In the genomic region with DNA sequence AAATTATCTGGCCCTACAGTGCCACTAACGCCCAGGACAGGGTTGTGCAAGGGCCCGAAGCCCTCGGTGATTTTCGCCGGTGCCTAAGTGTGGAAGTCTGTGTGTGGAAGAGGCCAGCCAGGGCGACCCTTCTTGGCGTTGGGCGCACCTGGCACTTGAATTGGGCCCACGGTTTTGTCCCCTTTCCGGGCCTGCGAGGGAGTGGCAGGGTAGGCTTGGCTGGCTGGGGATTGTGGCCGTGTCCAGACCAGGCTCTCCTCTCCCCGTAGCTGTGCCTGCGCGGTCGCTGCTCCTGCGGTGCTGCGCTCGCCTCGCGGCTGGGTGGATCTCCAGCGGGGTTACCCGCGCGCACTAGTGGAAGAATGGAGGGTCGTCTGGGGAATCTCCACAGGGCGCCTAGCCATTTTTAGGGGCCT, we compare ENCODE assay signal across 11 cellular contexts. TPM values are rescaled to one million over a fixed set of nuclear protein-coding genes. Genes with fewer than 3 reads are reported as not detected.
DNase-seq lines count a peak whose midpoint lies in the region; ATAC-seq, FAIRE-seq and TF ChIP-seq lines count a peak whose summit lies in the region.
"Had no signal": no experiment of that assay in that cellular context is flagged by ENCODE, and none has a peak within 500 bp of the region (broad histone marks: within the 10 kb centered on the region; RNA-seq: fewer than 3 reads in every experiment).

No MANE protein-coding gene starts in this region.

- WGBS in small intestine, 3 donors = 3 to 7% (median 3%) methylated on average over 27 of the region's 27 CpGs

- H3K4me1 Mint-ChIP-seq in WTC11 (peaks cover 26% of the 10 kb centered on the region), mesothelial cell of epicardium (peaks cover 9% of the 10 kb centered on the region)
- H3K4me1 Mint-ChIP-seq in stimulated activated naive B cell treated with anti-CD40 and anti-IgM and Interleukin-4, amounts not matched to agents 10 μg/mL and 1 μg/mL and 100 μg/mL, for 72 hours = peaks cover 4 to 7% of the 10 kb centered on the region in 2 donors

- CTCF ChIA-PET in WTC11 (lab: Charles Lee) = interaction anchor here (0.9 kb wide), 1 partner anchor 30 kb away, joined by 3 read pairs; no protein-coding TSS in a partner anchor

- POLR2A ChIA-PET in WTC11 (lab: Charles Lee) = no interaction called here

- DNase-seq in WTC11 (ENCODE audit: low spot score) = no peak
- peak; percentile 37 to 46 for DNase-seq in erythroblast (lab: John Stamatoyannopoulos, UW)
- DNase-seq in mesothelial cell of epicardium (ENCODE audit: low spot score in 2 of 2, unreplicated experiment in 2 of 2) = no peak
- no peak for DNase-seq in stimulated activated naive B cell treated with anti-CD40 and anti-IgM and Interleukin-4, amounts not matched to agents 10 μg/mL and 1 μg/mL and 100 μg/mL, for 72 hours
- no peak for DNase-seq in effector CD8-positive, alpha-beta T cell (lab: John Stamatoyannopoulos, UW)
- DNase-seq in small intestine = no peak
- DNase-seq in mucosa of gallbladder (ENCODE audit: low spot score) = no peak
- DNase-seq: anterior cingulate cortex, NCI-H446 had no signal

- peaks cover 97% of the 10 kb centered on the region for H3K27me3 Mint-ChIP-seq in WTC11 (ENCODE audit: low read depth)
- peaks cover 99% of the 10 kb centered on the region for H3K27me3 Mint-ChIP-seq in mesothelial cell of epicardium (ENCODE audit: low read depth)
- peaks cover 66 to 78% of the 10 kb centered on the region in 2 donors for H3K27me3 Mint-ChIP-seq in stimulated activated naive B cell treated with anti-CD40 and anti-IgM and Interleukin-4, amounts not matched to agents 10 μg/mL and 1 μg/mL and 100 μg/mL, for 72 hours

- no peak for TF ChIP-seq CTCF in WTC11 (IDR thresholded peaks at IDR 0.05)
- no peak for TF ChIP-seq CTCF in mesothelial cell of epicardium (IDR thresholded peaks at IDR 0.05; ENCODE audit: unreplicated experiment)

- no peaks in the 10 kb centered on the region for H3K9me3 ChIP-seq in small intestine (ENCODE audit: control insufficient read depth, low read depth)

- no peaks in the 10 kb centered on the region for H3K9me3 Mint-ChIP-seq in WTC11
- H3K9me3 Mint-ChIP-seq in mesothelial cell of epicardium = no peaks in the 10 kb centered on the region
- no peaks in the 10 kb centered on the region for H3K9me3 Mint-ChIP-seq in stimulated activated naive B cell treated with anti-CD40 and anti-IgM and Interleukin-4, amounts not matched to agents 10 μg/mL and 1 μg/mL and 100 μg/mL, for 72 hours

- FAIRE-seq in small intestine (lab: Jason Lieb, UNC) = no peak

- TF ChIP-seq POLR2A in erythroblast (IDR thresholded peaks at IDR 0.05; ENCODE audit: low read length) = no peak

- no peaks in the 10 kb centered on the region for H3K36me3 ChIP-seq in small intestine (ENCODE audit: control insufficient read depth in 2 of 2, insufficient read depth in 2 of 2, low read length in 2 of 2)

- H3K4me3 Mint-ChIP-seq in WTC11 (peak overlapping the region; percentile 54), mesothelial cell of epicardium (peak overlapping the region; percentile 45)
- peak overlapping the region; percentile 20 to 39 for H3K4me3 Mint-ChIP-seq in stimulated activated naive B cell treated with anti-CD40 and anti-IgM and Interleukin-4, amounts not matched to agents 10 μg/mL and 1 μg/mL and 100 μg/mL, for 72 hours

- peaks cover 19 to 61% of the 10 kb centered on the region in 2 donors for H3K27me3 ChIP-seq in small intestine (ENCODE audit: control insufficient read depth in 2 of 2, insufficient read depth in 2 of 2, low read length in 2 of 2)

- ATAC-seq in WTC11 (no peak; the same call in 1 of the 2 replicates), HG03139 (IDR thresholded peaks at IDR 0.05; ENCODE audit: unreplicated experiment) (no peak)
- no peak for ATAC-seq in stimulated activated naive B cell treated with anti-CD40 and anti-IgM and Interleukin-4, amounts not matched to agents 10 μg/mL and 1 μg/mL and 100 μg/mL, for 72 hours (replicated peaks)

- H3K27ac Mint-ChIP-seq in WTC11 (no peak overlapping the region), mesothelial cell of epicardium (no peak overlapping the region)
- peak overlapping the region; percentile 86 for H3K27ac Mint-ChIP-seq in stimulated activated naive B cell treated with anti-CD40 and anti-IgM and Interleukin-4, amounts not matched to agents 10 μg/mL and 1 μg/mL and 100 μg/mL, for 72 hours

- H3K4me3 ChIP-seq in small intestine (ENCODE audit: low read depth in 1 of 2, low read length in 2 of 2) = peak overlapping the region in 1 of 2 donors; percentile 18

- H3K36me3 Mint-ChIP-seq in WTC11 = no peaks in the 10 kb centered on the region
- no peaks in the 10 kb centered on the region for H3K36me3 Mint-ChIP-seq in mesothelial cell of epicardium
- no peaks in the 10 kb centered on the region for H3K36me3 Mint-ChIP-seq in stimulated activated naive B cell treated with anti-CD40 and anti-IgM and Interleukin-4, amounts not matched to agents 10 μg/mL and 1 μg/mL and 100 μg/mL, for 72 hours

- no peaks in the 10 kb centered on the region for H3K4me1 ChIP-seq in small intestine (ENCODE audit: control insufficient read depth in 2 of 2, insufficient read depth in 1 of 2, low read depth in 1 of 2, low read length in 1 of 2)

- H3K27ac ChIP-seq in small intestine (ENCODE audit: low read depth in 1 of 2, low read length in 1 of 2) = no peak overlapping the region

TF ChIP-seq in WTC11, 78 proteins besides CTCF, POLR2A, EP300 and RAD21 (continues in another document):
- no peak for TF ChIP-seq NFATC4 (CRISPR knock-in tag; IDR thresholded peaks at IDR 0.05)
- TF ChIP-seq NR2C2 (CRISPR knock-in tag; IDR thresholded peaks at IDR 0.05) = no peak
- no peak for TF ChIP-seq EMX1 (CRISPR knock-in tag; IDR thresholded peaks at IDR 0.05)
- no peak for TF ChIP-seq ZNF671 (CRISPR knock-in tag; IDR thresholded peaks at IDR 0.05)
- TF ChIP-seq, protein P1, sequence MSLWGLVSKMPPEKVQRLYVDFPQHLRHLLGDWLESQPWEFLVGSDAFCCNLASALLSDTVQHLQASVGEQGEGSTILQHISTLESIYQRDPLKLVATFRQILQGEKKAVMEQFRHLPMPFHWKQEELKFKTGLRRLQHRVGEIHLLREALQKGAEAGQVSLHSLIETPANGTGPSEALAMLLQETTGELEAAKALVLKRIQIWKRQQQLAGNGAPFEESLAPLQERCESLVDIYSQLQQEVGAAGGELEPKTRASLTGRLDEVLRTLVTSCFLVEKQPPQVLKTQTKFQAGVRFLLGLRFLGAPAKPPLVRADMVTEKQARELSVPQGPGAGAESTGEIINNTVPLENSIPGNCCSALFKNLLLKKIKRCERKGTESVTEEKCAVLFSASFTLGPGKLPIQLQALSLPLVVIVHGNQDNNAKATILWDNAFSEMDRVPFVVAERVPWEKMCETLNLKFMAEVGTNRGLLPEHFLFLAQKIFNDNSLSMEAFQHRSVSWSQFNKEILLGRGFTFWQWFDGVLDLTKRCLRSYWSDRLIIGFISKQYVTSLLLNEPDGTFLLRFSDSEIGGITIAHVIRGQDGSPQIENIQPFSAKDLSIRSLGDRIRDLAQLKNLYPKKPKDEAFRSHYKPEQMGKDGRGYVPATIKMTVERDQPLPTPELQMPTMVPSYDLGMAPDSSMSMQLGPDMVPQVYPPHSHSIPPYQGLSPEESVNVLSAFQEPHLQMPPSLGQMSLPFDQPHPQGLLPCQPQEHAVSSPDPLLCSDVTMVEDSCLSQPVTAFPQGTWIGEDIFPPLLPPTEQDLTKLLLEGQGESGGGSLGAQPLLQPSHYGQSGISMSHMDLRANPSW (CRISPR knock-in tag; conservative IDR thresholded peaks at IDR 0.05; ENCODE audit: low read depth) = no peak
- no peak for TF ChIP-seq ZNF423 (CRISPR knock-in tag; IDR thresholded peaks at IDR 0.05)
- TF ChIP-seq SMAD4 (CRISPR knock-in tag; IDR thresholded peaks at IDR 0.05) = no peak
- TF ChIP-seq SOX15 (CRISPR knock-in tag; IDR thresholded peaks at IDR 0.05) = no peak
- no peak for TF ChIP-seq RORB (CRISPR knock-in tag; IDR thresholded peaks at IDR 0.05)
- TF ChIP-seq, protein P2, sequence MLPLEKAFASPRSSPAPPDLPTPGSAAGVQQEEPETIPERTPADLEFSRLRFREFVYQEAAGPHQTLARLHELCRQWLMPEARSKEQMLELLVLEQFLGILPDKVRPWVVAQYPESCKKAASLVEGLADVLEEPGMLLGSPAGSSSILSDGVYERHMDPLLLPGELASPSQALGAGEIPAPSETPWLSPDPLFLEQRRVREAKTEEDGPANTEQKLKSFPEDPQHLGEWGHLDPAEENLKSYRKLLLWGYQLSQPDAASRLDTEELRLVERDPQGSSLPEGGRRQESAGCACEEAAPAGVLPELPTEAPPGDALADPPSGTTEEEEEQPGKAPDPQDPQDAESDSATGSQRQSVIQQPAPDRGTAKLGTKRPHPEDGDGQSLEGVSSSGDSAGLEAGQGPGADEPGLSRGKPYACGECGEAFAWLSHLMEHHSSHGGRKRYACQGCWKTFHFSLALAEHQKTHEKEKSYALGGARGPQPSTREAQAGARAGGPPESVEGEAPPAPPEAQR (CRISPR knock-in tag; IDR thresholded peaks at IDR 0.05) = no peak

RNA-seq across cellular contexts. Expression of gene EVX2, which starts 16.2 kb away (rescaled TPM):
- total RNA-seq in WTC11 (2021) = 0.05 TPM in 1 of 3 replicates, not detected in the others
- 0.07 to 0.09 TPM in 2 of 3 replicates, not detected in the other for total RNA-seq in mesothelial cell of epicardium
- polyA plus RNA-seq in small intestine = not detected
- total RNA-seq in mucosa of gallbladder = not detected
- total RNA-seq: fibroblast of lung had no signal
- polyA plus RNA-seq: fibroblast of lung had no signal

RNA-seq across cellular contexts. Expression of gene HOXD13, which starts 24.9 kb away (rescaled TPM):
- not detected in 3 replicates for total RNA-seq in WTC11 (2021)
- 0.49 to 0.63 TPM (median 0.56 TPM) in 3 replicates for total RNA-seq in mesothelial cell of epicardium
- not detected for polyA plus RNA-seq in small intestine
- total RNA-seq in mucosa of gallbladder = not detected
- total RNA-seq: fibroblast of lung had no signal
- polyA plus RNA-seq: fibroblast of lung had no signal

RNA-seq across cellular contexts. Expression of gene HOXD12, which starts 32.0 kb away (rescaled TPM):
- total RNA-seq in WTC11 (2021) (0.17 TPM in 1 of 3 replicates, not detected in the others), mesothelial cell of epicardium (0.27 to 0.40 TPM (median 0.27 TPM) in 3 replicates), mucosa of gallbladder (not detected)
- not detected for polyA plus RNA-seq in small intestine
- total RNA-seq: fibroblast of lung had no signal
- polyA plus RNA-seq: fibroblast of lung had no signal

RNA-seq across cellular contexts. Expression of gene HOXD11, which starts 39.5 kb away (rescaled TPM):
- total RNA-seq in WTC11 (2021) = not detected in 3 replicates
- total RNA-seq in mesothelial cell of epicardium = 1.9 to 3.0 TPM (median 2.2 TPM) in 3 replicates
- polyA plus RNA-seq in small intestine = not detected
- total RNA-seq in mucosa of gallbladder = not detected
- total RNA-seq: fibroblast of lung had no signal
- polyA plus RNA-seq: fibroblast of lung had no signal

RNA-seq across cellular contexts. Expression of gene HOXD10, which starts 49.0 kb away (rescaled TPM):
- total RNA-seq in WTC11 (2021) (not detected in 3 replicates), mesothelial cell of epicardium (3.2 to 4.1 TPM (median 3.9 TPM) in 3 replicates), mucosa of gallbladder (not detected)
- under 1 TPM in 1 of 3 donors, not detected in 2; 0.09 TPM for polyA plus RNA-seq in small intestine
- total RNA-seq: fibroblast of lung had no signal
- polyA plus RNA-seq: fibroblast of lung had no signal

Comparison
In these comparisons a context has a peak if more than half of its experiments do, and no peak if none do; other contexts are left out.
1. DNase-seq: peak in erythroblast (2 of 2); none in WTC11 (single experiment), mesothelial cell of epicardium (0 of 2), stimulated activated naive B cell treated with anti-CD40 and anti-IgM and Interleukin-4, amounts not matched to agents 10 μg/mL and 1 μg/mL and 100 μg/mL, for 72 hours (single experiment), effector CD8-positive, alpha-beta T cell (single experiment), small intestine (single experiment) and mucosa of gallbladder (single experiment).
2. Peak in every context shown above with its lines, with median percentiles within 50 percentile points of each other: H3K4me3 Mint-ChIP-seq.